In the genomic region with DNA sequence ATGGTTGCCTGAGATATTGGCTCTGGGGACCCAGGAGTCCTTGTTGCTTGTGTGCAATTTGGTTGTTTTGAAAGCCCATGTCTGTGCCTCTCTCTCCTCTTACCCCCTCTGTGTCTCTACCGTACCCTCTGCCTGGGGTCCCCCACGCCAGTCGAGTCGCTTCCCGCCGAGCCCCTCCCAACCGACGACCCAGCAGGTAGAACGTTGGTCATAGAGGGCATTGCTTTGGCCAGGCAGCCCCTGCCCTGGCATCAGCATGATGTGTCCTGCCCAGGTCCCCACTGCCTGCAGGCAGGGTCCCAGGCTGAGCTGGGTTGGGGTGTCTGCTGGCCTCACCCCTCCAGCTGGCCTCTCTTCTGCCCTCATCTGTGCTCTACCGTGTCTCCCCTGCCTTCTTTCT, we compare ENCODE assay signal across 17 cellular contexts. TPM values are rescaled to one million over a fixed set of nuclear protein-coding genes. Genes with fewer than 3 reads are reported as not detected.
A peak's percentile ranks its signal among the peaks of the same experiment; 100 is the strongest.
DNase-seq lines count a peak whose midpoint lies in the region; ATAC-seq lines count a peak whose summit lies in the region.
"Had no signal": no experiment of that assay in that cellular context is flagged by ENCODE, and none has a peak within 500 bp of the region (broad histone marks: within the 10 kb centered on the region; RNA-seq: fewer than 3 reads in every experiment).

No MANE protein-coding gene starts in this region.

- ATAC-seq in left ventricle myocardium superior, result no peak
- no peak for ATAC-seq in Right ventricle myocardium inferior
- no peak for ATAC-seq in HG03354 (IDR thresholded peaks at IDR 0.05; ENCODE audit: poor library complexity, severe bottlenecking, unreplicated experiment)
- ATAC-seq: A549 had no signal

- intact Hi-C loops in left ventricle myocardium superior (cut with micrococcal nuclease), result no loop called here
- intact Hi-C loops in Right ventricle myocardium inferior (cut with DNase I), result no loop called here

- H3K9ac ChIP-seq in subcutaneous abdominal adipose tissue (ENCODE audit: low read length in 5 of 5), result no peak overlapping the region
- H3K9ac ChIP-seq: BLaER1 had no signal

- no peaks in the 10 kb centered on the region for H3K9me3 ChIP-seq in subcutaneous abdominal adipose tissue (ENCODE audit: control insufficient read depth in 5 of 5, low read length in 5 of 5)
- H3K9me3 ChIP-seq: A549, BLaER1 had no signal

- DNase-seq in left ventricle myocardium superior, result peak; percentile 25
- DNase-seq in Right ventricle myocardium inferior (ENCODE audit: missing footprints), result no peak
- DNase-seq in activated T-cell treated with anti-CD3 and anti-CD28 coated beads for 4 hours, result no peak
- no peak for DNase-seq in NCI-H2107 treated with DMSO at 0.1 percent for 48 hours (lab: John Stamatoyannopoulos, UW; ENCODE audit: unreplicated experiment)
- DNase-seq: CD4-positive, alpha-beta memory T cell; DMS153; DMS79; GDM1; GOT3; H9 had no signal

- H3K27me3 ChIP-seq in subcutaneous abdominal adipose tissue (ENCODE audit: control insufficient read depth in 5 of 5, insufficient read depth in 4 of 5, low read length in 5 of 5), result no peaks in the 10 kb centered on the region
- H3K27me3 ChIP-seq: BLaER1 had no signal

- H3K4me3 ChIP-seq in subcutaneous abdominal adipose tissue (ENCODE audit: low read depth in 1 of 5, low read length in 5 of 5), result peak overlapping the region in 1 of 5 donors; percentile 2
- H3K4me3 ChIP-seq: A549, BLaER1 had no signal

- peaks cover 5 to 96% (median 86%) of the 10 kb centered on the region in 5 donors for H3K36me3 ChIP-seq in subcutaneous abdominal adipose tissue (ENCODE audit: control insufficient read depth in 5 of 5, insufficient read depth in 5 of 5, low read length in 5 of 5)

- peaks cover 24 to 91% (median 85%) of the 10 kb centered on the region in 5 donors for H3K4me1 ChIP-seq in subcutaneous abdominal adipose tissue (ENCODE audit: control insufficient read depth in 5 of 5, insufficient read depth in 5 of 5, low read length in 5 of 5)
- H3K4me1 ChIP-seq: A549 had no signal

- H3K27ac ChIP-seq in cingulate gyrus (ENCODE audit: low read depth, low read length) (peak overlapping the region; percentile 3), subcutaneous abdominal adipose tissue (ENCODE audit: low read depth, low read length) (peak overlapping the region; percentile 91)
- H3K27ac ChIP-seq: 22Rv1, A549, BLaER1 had no signal

RNA-seq across cellular contexts. Expression of a gene that starts 35.0 kb away (rescaled TPM):
- total RNA-seq in left ventricle myocardium superior (not detected), Right ventricle myocardium inferior (not detected)
- total RNA-seq: CD4-positive, alpha-beta memory T cell; Daoy; H9 had no signal

RNA-seq across cellular contexts. Expression of a gene that starts 37.1 kb away (rescaled TPM):
- total RNA-seq in left ventricle myocardium superior, result 97.7 TPM
- total RNA-seq in Right ventricle myocardium inferior, result 115 TPM
